Comparison of ENCODE assay signal across 14 cellular contexts in the genomic region with DNA sequence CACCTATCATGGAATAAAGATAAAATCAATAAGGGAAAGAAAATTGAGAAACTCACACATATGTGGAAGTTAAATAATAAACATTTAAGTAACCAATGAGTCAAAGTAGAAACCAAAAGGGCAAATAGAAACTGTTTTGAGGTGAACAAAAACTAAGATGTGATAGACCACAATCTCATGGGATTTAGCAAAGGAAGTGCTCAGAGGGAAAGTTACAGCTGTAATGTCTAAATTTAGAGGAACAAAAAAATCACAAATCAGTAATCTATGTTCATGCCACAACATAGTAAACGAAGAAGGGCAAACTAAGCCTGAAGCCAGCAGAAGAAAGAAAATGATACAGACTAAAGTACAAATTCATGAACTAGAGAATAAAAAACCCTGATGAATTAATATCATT. TPM values are rescaled to one million over a fixed set of nuclear protein-coding genes. Genes with fewer than 3 reads are reported as not detected.
DNase-seq lines count a peak whose midpoint lies in the region; ATAC-seq lines count a peak whose summit lies in the region.
"Had no signal": no experiment of that assay in that cellular context is flagged by ENCODE, and none has a peak within 500 bp of the region (broad histone marks: within the 10 kb centered on the region; RNA-seq: fewer than 3 reads in every experiment).

No MANE protein-coding gene starts in this region.

- ATAC-seq in GM18517 (IDR thresholded peaks at IDR 0.05; ENCODE audit: unreplicated experiment) = peak; percentile 91
- peak; percentile 84 for ATAC-seq in GM21423 (IDR thresholded peaks at IDR 0.05; ENCODE audit: unreplicated experiment)
- peak; percentile 84 for ATAC-seq in HG03064 (IDR thresholded peaks at IDR 0.05; ENCODE audit: low read depth, unreplicated experiment)
- ATAC-seq in activated T-helper 17 cell treated with anti-CD3 and anti-CD28 coated beads, Interleukin-2, amount 50 U/mL, for 72 hours (replicated peaks) = no peak
- no peak for ATAC-seq in sciatic nerve
- ATAC-seq: left ventricle myocardium superior had no signal

- no peak overlapping the region for H3K4me3 Mint-ChIP-seq in activated T-helper 17 cell treated with anti-CD3 and anti-CD28 coated beads, Interleukin-2, amount 50 U/mL, for 72 hours
- H3K4me3 Mint-ChIP-seq: CD8-positive, alpha-beta memory T cell had no signal

- H3K36me3 Mint-ChIP-seq in activated T-helper 17 cell treated with anti-CD3 and anti-CD28 coated beads, Interleukin-2, amount 50 U/mL, for 72 hours (ENCODE audit: low read depth) = no peaks in the 10 kb centered on the region
- H3K36me3 Mint-ChIP-seq: CD8-positive, alpha-beta memory T cell had no signal

- peaks cover 6% of the 10 kb centered on the region for H3K4me1 Mint-ChIP-seq in activated T-helper 17 cell treated with anti-CD3 and anti-CD28 coated beads, Interleukin-2, amount 50 U/mL, for 72 hours

- H3K9me3 Mint-ChIP-seq in activated T-helper 17 cell treated with anti-CD3 and anti-CD28 coated beads, Interleukin-2, amount 50 U/mL, for 72 hours = no peaks in the 10 kb centered on the region
- H3K9me3 Mint-ChIP-seq: CD8-positive, alpha-beta memory T cell had no signal

- H3K27me3 Mint-ChIP-seq in activated T-helper 17 cell treated with anti-CD3 and anti-CD28 coated beads, Interleukin-2, amount 50 U/mL, for 72 hours = peaks cover 38% of the 10 kb centered on the region

- intact Hi-C loops in sciatic nerve (cut with DNase I) = no loop called here

- no peak overlapping the region for H3K27ac Mint-ChIP-seq in activated T-helper 17 cell treated with anti-CD3 and anti-CD28 coated beads, Interleukin-2, amount 50 U/mL, for 72 hours
- H3K27ac Mint-ChIP-seq: CD8-positive, alpha-beta memory T cell had no signal

- DNase-seq in germinal center (ENCODE audit: low spot score) (peak; percentile 5), sciatic nerve (ENCODE audit: low spot score) (no peak), midbrain (lab: John Stamatoyannopoulos, UW) (no peak), NCI-H1930 (lab: John Stamatoyannopoulos, UW) (no peak)
- DNase-seq: activated CD8-positive, alpha-beta memory T cell treated with anti-CD3 and anti-CD28 coated beads, Interleukin-2, amount 50 U/mL, for 48 hours; CD8-positive, alpha-beta memory T cell; left ventricle myocardium superior; NCI-H1105 treated with DMSO at 0.1 percent for 48 hours; T-helper 2 cell had no signal

RNA-seq across cellular contexts. Expression of a gene that starts 16.3 kb away (rescaled TPM):
- total RNA-seq in activated T-helper 17 cell treated with anti-CD3 and anti-CD28 coated beads, Interleukin-2, amount 50 U/mL, for 72 hours = not detected
- not detected for total RNA-seq in sciatic nerve
- total RNA-seq: CD8-positive, alpha-beta memory T cell; left ventricle myocardium superior; osteoblast had no signal

RNA-seq across cellular contexts. Expression of a gene that starts 32.7 kb away (rescaled TPM):
- total RNA-seq in activated T-helper 17 cell treated with anti-CD3 and anti-CD28 coated beads, Interleukin-2, amount 50 U/mL, for 72 hours = not detected
- total RNA-seq in sciatic nerve = not detected
- total RNA-seq: CD8-positive, alpha-beta memory T cell; left ventricle myocardium superior; osteoblast had no signal

Comparison
In these comparisons a context has a peak if more than half of its experiments do, and no peak if none do; other contexts are left out.
1. ATAC-seq: peak in GM18517 (single experiment), GM21423 (single experiment) and HG03064 (single experiment); none in activated T-helper 17 cell treated with anti-CD3 and anti-CD28 coated beads, Interleukin-2, amount 50 U/mL, for 72 hours (single experiment) and sciatic nerve (single experiment).